ENCODE assay signal across 35 cellular contexts in genomic region chr11:105230586-105230985, GRCh38.
DNase-seq lines count a peak whose midpoint lies in the region; ATAC-seq and TF ChIP-seq lines count a peak whose summit lies in the region.
"Had no signal": no experiment of that assay in that cellular context is flagged by ENCODE, and none has a peak within 500 bp of the region (broad histone marks: within the 10 kb centered on the region; RNA-seq: fewer than 3 reads in every experiment).

No MANE protein-coding gene starts in this region.

- intact Hi-C loops in mammary epithelial cell (cut with micrococcal nuclease), result no loop called here

- H3K4me2 ChIP-seq in mammary epithelial cell (ENCODE audit: insufficient read depth, low read depth, low read length), result no peak overlapping the region
- H3K4me2 ChIP-seq: smooth muscle cell had no signal

- dilution Hi-C loops in mammary epithelial cell (cut with HindIII; ENCODE audit: low sequenced_read_pairs), result no loop called here

- 25% methylated on average over 1 of the region's 1 CpG for WGBS in mammary epithelial cell (ENCODE audit: low coverage, missing lambda C conversion rate)

- H3K27me3 ChIP-seq in mammary epithelial cell (ENCODE audit: insufficient read depth, low read length), result no peaks in the 10 kb centered on the region
- H3K27me3 ChIP-seq: colonic mucosa, esophagus squamous epithelium, gastrocnemius medialis, uterus had no signal

- no peak overlapping the region for H3K9ac ChIP-seq in mammary epithelial cell (ENCODE audit: insufficient read depth, low read length)

- BruUV-seq in mammary epithelial cell (replicated peaks; lab: Mats Ljungman, UMichigan), result no TSS peak

- no peak overlapping the region for H3K27ac ChIP-seq in mammary epithelial cell (ENCODE audit: insufficient read depth, low read depth, low read length)
- H3K27ac ChIP-seq: colonic mucosa, esophagus squamous epithelium, gastrocnemius medialis, uterus, WERI-Rb-1 had no signal

- DNase-seq in DMS153 (lab: John Stamatoyannopoulos, UW) (peak; percentile 30), LoVo (ENCODE audit: low spot score) (peak; percentile 52), mammary epithelial cell (peak; percentile 14), kidney tubule cell (ENCODE audit: low spot score) (peak; percentile 4), EL (no peak), retina (no peak)
- DNase-seq: activated CD4-positive, alpha-beta T cell treated with anti-CD3 and anti-CD28 coated beads, Interleukin-2, amount 50 U/mL, for 1 hour; activated CD8-positive, alpha-beta memory T cell treated with anti-CD3 and anti-CD28 coated beads, Interleukin-2, amount 10 ng/mL, durations not matched to agents 7 days and 5 days; activated naive CD4-positive, alpha-beta T cell treated with anti-CD3 and anti-CD28 coated beads for 36 hours; amniotic stem cell; colonic mucosa; effector memory CD8-positive, alpha-beta T cell; esophagus squamous epithelium; gastrocnemius medialis; hypothalamus; immature natural killer cell; KBM-7; left ventricle myocardium superior; midbrain; naive thymus-derived CD8-positive, alpha-beta T cell; NCI-H1436; NCI-H2081 treated with DMSO at 0.1 percent for 48 hours; NCI-H82; occipital lobe; OCI-M1; SHP77 treated with DMSO at 0.1 percent for 48 hours; stimulated activated CD4-positive, alpha-beta T cell treated with anti-CD3 and anti-CD28 coated beads, Interleukin-1b, Interleukin-23, amount 100 ng/mL, for 48 hours; stimulated activated CD8-positive, alpha-beta memory T cell treated with anti-CD3 and anti-CD28 coated beads, Interleukin-4, amount 100 ng/mL, for 48 hours; stimulated activated naive CD8-positive, alpha-beta T cell treated with anti-CD3 and anti-CD28 coated beads, Interleukin-15, amount 100 ng/mL, for 72 hours; T-helper 9 cell; uterus; WERI-Rb-1 had no signal

- no peaks in the 10 kb centered on the region for H3K9me3 ChIP-seq in mammary epithelial cell (replicated peaks; ENCODE audit: insufficient read depth, low read length)
- H3K9me3 ChIP-seq: colonic mucosa, esophagus squamous epithelium, gastrocnemius medialis, uterus had no signal

- H4K20me1 ChIP-seq in mammary epithelial cell (ENCODE audit: insufficient read depth, low read length), result no peaks in the 10 kb centered on the region

- no peaks in the 10 kb centered on the region for H3K4me1 ChIP-seq in mammary epithelial cell (ENCODE audit: insufficient read depth, low read length)
- H3K4me1 ChIP-seq: esophagus squamous epithelium, gastrocnemius medialis, uterus had no signal

- no peaks in the 10 kb centered on the region for H3K79me2 ChIP-seq in mammary epithelial cell (ENCODE audit: insufficient read depth, low read length)

- in situ Hi-C loops in mammary epithelial cell (cut with MboI; ENCODE audit: low sequenced_read_pairs in 2 of 2), result no loop called here

- CTCF ChIA-PET in mammary epithelial cell (lab: Charles Lee; ENCODE audit: low non-redundant PET), result no interaction called here

- no peak overlapping the region for H2AFZ ChIP-seq in mammary epithelial cell (ENCODE audit: low read depth, low read length)

- no peaks in the 10 kb centered on the region for H3K36me3 ChIP-seq in mammary epithelial cell (ENCODE audit: insufficient read depth, low read length)
- H3K36me3 ChIP-seq: colonic mucosa, esophagus squamous epithelium, gastrocnemius medialis, uterus, WERI-Rb-1 had no signal

- no peak for TF ChIP-seq CTCF in mammary epithelial cell (conservative IDR thresholded peaks at IDR 0.05 in 1 of 2, IDR thresholded peaks at IDR 0.05 in 1 of 2; ENCODE audit: extremely low read depth in 1 of 2, insufficient read depth in 1 of 2, low read depth in 1 of 2, low read length in 2 of 2)

- H3K4me3 ChIP-seq in mammary epithelial cell (replicated peaks in 1 of 3; ENCODE audit: insufficient read depth in 1 of 3, low read depth in 2 of 3, low read length in 3 of 3), result no peak overlapping the region
- H3K4me3 ChIP-seq: colonic mucosa, esophagus squamous epithelium, gastrocnemius medialis, smooth muscle cell, uterus had no signal

- ATAC-seq in HG02571 (IDR thresholded peaks at IDR 0.05; ENCODE audit: unreplicated experiment) (no peak), HG03108 (IDR thresholded peaks at IDR 0.05; ENCODE audit: unreplicated experiment) (no peak)
- ATAC-seq: activated CD8-positive, alpha-beta memory T cell treated with anti-CD3 and anti-CD28 coated beads, Interleukin-2, amount 10 ng/mL, durations not matched to agents 7 days and 5 days; effector memory CD8-positive, alpha-beta T cell; gastrocnemius medialis; left ventricle myocardium superior; naive thymus-derived CD8-positive, alpha-beta T cell; stimulated activated naive CD8-positive, alpha-beta T cell treated with anti-CD3 and anti-CD28 coated beads, Interleukin-15, amount 100 ng/mL, for 72 hours had no signal

Comparison
In these comparisons a context has a peak if more than half of its experiments do, and no peak if none do; other contexts are left out.
1. DNase-seq: peak in DMS153 (single experiment), LoVo (single experiment), mammary epithelial cell (single experiment) and kidney tubule cell (single experiment); none in EL (single experiment) and retina (single experiment).